18 cellular contexts compared by ENCODE assay signal in the genomic region with DNA sequence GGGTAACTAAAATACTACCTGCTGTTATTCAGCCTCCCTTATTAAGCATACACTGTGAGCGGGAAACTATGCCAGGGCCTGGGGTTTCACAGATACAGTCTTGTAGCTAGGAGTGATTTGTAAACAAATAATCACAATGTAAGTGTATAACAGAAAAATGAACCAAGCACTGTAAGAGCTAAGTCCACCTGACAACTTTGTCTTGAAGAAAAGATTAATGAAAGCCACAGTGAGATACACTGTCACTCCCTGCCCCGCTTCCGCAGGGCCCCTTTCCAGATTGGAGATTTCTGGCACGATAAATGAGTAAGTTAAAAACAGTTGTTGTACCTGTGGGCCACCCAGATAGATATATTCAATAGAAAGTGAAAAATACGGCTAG. TPM values are rescaled to one million over a fixed set of nuclear protein-coding genes. Genes with fewer than 3 reads are reported as not detected.
A peak's percentile ranks its signal among the peaks of the same experiment; 100 is the strongest.
DNase-seq lines count a peak whose midpoint lies in the region; ATAC-seq, FAIRE-seq and TF ChIP-seq lines count a peak whose summit lies in the region.
"Had no signal": no experiment of that assay in that cellular context is flagged by ENCODE, and none has a peak within 500 bp of the region (broad histone marks: within the 10 kb centered on the region; RNA-seq: fewer than 3 reads in every experiment).

No MANE protein-coding gene starts in this region.

- 31 to 32% methylated on average over 5 of the region's 5 CpGs for WGBS in pancreas, 2 donors

- H3K9me3 ChIP-seq in T-helper 17 cell (ENCODE audit: control insufficient read depth, low read length, poor library complexity, severe bottlenecking) = no peaks in the 10 kb centered on the region
- no peaks in the 10 kb centered on the region for H3K9me3 ChIP-seq in pancreas
- H3K9me3 ChIP-seq: ascending aorta, testis had no signal

- peaks cover 65% of the 10 kb centered on the region for H3K4me1 Mint-ChIP-seq in activated CD4-positive, alpha-beta T cell treated with anti-CD3 and anti-CD28 coated beads, Interleukin-2, amount 10 ng/mL, durations not matched to agents 24 days and 14 days
- H3K4me1 Mint-ChIP-seq in T-helper 17 cell = peaks cover 68% of the 10 kb centered on the region
- peaks cover 81% of the 10 kb centered on the region for H3K4me1 Mint-ChIP-seq in activated naive CD8-positive, alpha-beta T cell treated with anti-CD3 and anti-CD28 coated beads, Interleukin-2, amount 50 U/mL, for 24 hours
- peaks cover 23 to 56% of the 10 kb centered on the region in 2 donors for H3K4me1 Mint-ChIP-seq in stimulated activated naive B cell treated with anti-CD40 and anti-IgM and Interleukin-4, amounts not matched to agents 10 μg/mL and 1 μg/mL and 100 μg/mL, for 72 hours

- no peak for FAIRE-seq in pancreas (lab: Jason Lieb, UNC)
- FAIRE-seq: TTC549 had no signal

- peak overlapping the region in 1 of 4 donors; percentile 6 for H3K4me3 ChIP-seq in pancreas
- H3K4me3 ChIP-seq: ascending aorta, hepatocyte, testis had no signal

- no peaks in the 10 kb centered on the region for H3K27me3 Mint-ChIP-seq in activated CD4-positive, alpha-beta T cell treated with anti-CD3 and anti-CD28 coated beads, Interleukin-2, amount 10 ng/mL, durations not matched to agents 24 days and 14 days
- no peaks in the 10 kb centered on the region for H3K27me3 Mint-ChIP-seq in T-helper 17 cell
- H3K27me3 Mint-ChIP-seq in activated naive CD8-positive, alpha-beta T cell treated with anti-CD3 and anti-CD28 coated beads, Interleukin-2, amount 50 U/mL, for 24 hours = no peaks in the 10 kb centered on the region
- H3K27me3 Mint-ChIP-seq in stimulated activated naive B cell treated with anti-CD40 and anti-IgM and Interleukin-4, amounts not matched to agents 10 μg/mL and 1 μg/mL and 100 μg/mL, for 72 hours = no peaks in the 10 kb centered on the region
- H3K27me3 Mint-ChIP-seq: dendritic cell treated with granulocyte-macrophage colony-stimulating factor and Interleukin-4, amounts not matched to agents 40 ng/mL and 50 ng/mL, for 4 days had no signal

- ATAC-seq in T-helper 17 cell (peak; percentile 44), pancreas (peak; percentile 6 to 43 (median 38))
- ATAC-seq in activated naive CD8-positive, alpha-beta T cell treated with anti-CD3 and anti-CD28 coated beads, Interleukin-2, amount 50 U/mL, for 24 hours = no peak
- ATAC-seq in stimulated activated naive B cell treated with anti-CD40 and anti-IgM and Interleukin-4, amounts not matched to agents 10 μg/mL and 1 μg/mL and 100 μg/mL, for 72 hours (replicated peaks) = no peak
- ATAC-seq in activated CD4-positive, CD25-positive, alpha-beta regulatory T cell treated with anti-CD3 and anti-CD28 coated beads, Interleukin-2, amount 50 U/mL, for 24 hours = no peak
- ATAC-seq: left cardiac atrium had no signal

- peak overlapping the region; percentile 88 for H3K27ac Mint-ChIP-seq in activated CD4-positive, alpha-beta T cell treated with anti-CD3 and anti-CD28 coated beads, Interleukin-2, amount 10 ng/mL, durations not matched to agents 24 days and 14 days
- peak overlapping the region; percentile 99 for H3K27ac Mint-ChIP-seq in T-helper 17 cell
- peak overlapping the region; percentile 95 for H3K27ac Mint-ChIP-seq in activated naive CD8-positive, alpha-beta T cell treated with anti-CD3 and anti-CD28 coated beads, Interleukin-2, amount 50 U/mL, for 24 hours
- no peak overlapping the region for H3K27ac Mint-ChIP-seq in stimulated activated naive B cell treated with anti-CD40 and anti-IgM and Interleukin-4, amounts not matched to agents 10 μg/mL and 1 μg/mL and 100 μg/mL, for 72 hours
- H3K27ac Mint-ChIP-seq: dendritic cell treated with granulocyte-macrophage colony-stimulating factor and Interleukin-4, amounts not matched to agents 40 ng/mL and 50 ng/mL, for 4 days had no signal

- no peaks in the 10 kb centered on the region for H3K27me3 ChIP-seq in pancreas
- H3K27me3 ChIP-seq: ascending aorta, hepatocyte, testis had no signal

- DNase-seq in activated CD4-positive, alpha-beta T cell treated with anti-CD3 and anti-CD28 coated beads, Interleukin-2, amount 10 ng/mL, durations not matched to agents 24 days and 14 days = peak; percentile 76
- DNase-seq in activated CD4-positive, alpha-beta T cell treated with anti-CD3 and anti-CD28 coated beads for 4 hours = no peak
- DNase-seq in T-helper 17 cell (peak in 1 of 3 donors; percentile 31), pancreas (peak in 2 of 6 donors; percentile 44 to 61), DMS79 (lab: John Stamatoyannopoulos, UW) (no peak)
- no peak for DNase-seq in activated naive CD8-positive, alpha-beta T cell treated with anti-CD3 and anti-CD28 coated beads, Interleukin-2, amount 50 U/mL, for 24 hours
- no peak for DNase-seq in stimulated activated naive B cell treated with anti-CD40 and anti-IgM and Interleukin-4, amounts not matched to agents 10 μg/mL and 1 μg/mL and 100 μg/mL, for 72 hours
- DNase-seq: KG1, left cardiac atrium, testis had no signal

- H3K36me3 Mint-ChIP-seq in activated CD4-positive, alpha-beta T cell treated with anti-CD3 and anti-CD28 coated beads, Interleukin-2, amount 10 ng/mL, durations not matched to agents 24 days and 14 days (ENCODE audit: low read depth) = peaks cover 35% of the 10 kb centered on the region
- peaks cover 11% of the 10 kb centered on the region for H3K36me3 Mint-ChIP-seq in T-helper 17 cell (ENCODE audit: low read depth)
- peaks cover 28% of the 10 kb centered on the region for H3K36me3 Mint-ChIP-seq in activated naive CD8-positive, alpha-beta T cell treated with anti-CD3 and anti-CD28 coated beads, Interleukin-2, amount 50 U/mL, for 24 hours (ENCODE audit: low read depth)
- H3K36me3 Mint-ChIP-seq in stimulated activated naive B cell treated with anti-CD40 and anti-IgM and Interleukin-4, amounts not matched to agents 10 μg/mL and 1 μg/mL and 100 μg/mL, for 72 hours = peaks cover 13% of the 10 kb centered on the region in 2 donors

- H3K36me3 ChIP-seq in pancreas = no peaks in the 10 kb centered on the region
- H3K36me3 ChIP-seq: ascending aorta had no signal

- peaks cover 4 to 44% (median 33%) of the 10 kb centered on the region in 3 donors for H3K4me1 ChIP-seq in pancreas

- peak overlapping the region; percentile 35 to 79 (median 46) for H3K27ac ChIP-seq in pancreas
- H3K27ac ChIP-seq: ascending aorta, hepatocyte, testis had no signal

- no peaks in the 10 kb centered on the region for H3K9me3 Mint-ChIP-seq in activated CD4-positive, alpha-beta T cell treated with anti-CD3 and anti-CD28 coated beads, Interleukin-2, amount 10 ng/mL, durations not matched to agents 24 days and 14 days
- no peaks in the 10 kb centered on the region for H3K9me3 Mint-ChIP-seq in activated naive CD8-positive, alpha-beta T cell treated with anti-CD3 and anti-CD28 coated beads, Interleukin-2, amount 50 U/mL, for 24 hours
- H3K9me3 Mint-ChIP-seq in stimulated activated naive B cell treated with anti-CD40 and anti-IgM and Interleukin-4, amounts not matched to agents 10 μg/mL and 1 μg/mL and 100 μg/mL, for 72 hours = no peaks in the 10 kb centered on the region
- H3K9me3 Mint-ChIP-seq: CD14-positive monocyte; dendritic cell treated with granulocyte-macrophage colony-stimulating factor and Interleukin-4, amounts not matched to agents 40 ng/mL and 50 ng/mL, for 4 days had no signal

- intact Hi-C loops in activated CD4-positive, alpha-beta T cell treated with anti-CD3 and anti-CD28 coated beads, Interleukin-2, amount 10 ng/mL, durations not matched to agents 24 days and 14 days (cut with micrococcal nuclease) = loop anchor here (10.0 kb wide), 1 partner anchor 533 kb away; no protein-coding TSS in a partner anchor
- intact Hi-C loops in pancreas (cut with DNase I) = no loop called here

- peak overlapping the region; percentile 74 for H3K4me3 Mint-ChIP-seq in activated CD4-positive, alpha-beta T cell treated with anti-CD3 and anti-CD28 coated beads, Interleukin-2, amount 10 ng/mL, durations not matched to agents 24 days and 14 days
- H3K4me3 Mint-ChIP-seq in T-helper 17 cell = peak overlapping the region; percentile 90
- H3K4me3 Mint-ChIP-seq in activated naive CD8-positive, alpha-beta T cell treated with anti-CD3 and anti-CD28 coated beads, Interleukin-2, amount 50 U/mL, for 24 hours = peak overlapping the region; percentile 69
- H3K4me3 Mint-ChIP-seq in stimulated activated naive B cell treated with anti-CD40 and anti-IgM and Interleukin-4, amounts not matched to agents 10 μg/mL and 1 μg/mL and 100 μg/mL, for 72 hours = no peak overlapping the region
- H3K4me3 Mint-ChIP-seq: CD14-positive monocyte; dendritic cell treated with granulocyte-macrophage colony-stimulating factor and Interleukin-4, amounts not matched to agents 40 ng/mL and 50 ng/mL, for 4 days had no signal

- TF ChIP-seq CTCF in pancreas (IDR thresholded peaks at IDR 0.05) = no peak

RNA-seq across cellular contexts. Expression of gene RCAN3, which starts 4.8 kb away (rescaled TPM):
- total RNA-seq in activated CD4-positive, alpha-beta T cell treated with anti-CD3 and anti-CD28 coated beads, Interleukin-2, amount 10 ng/mL, durations not matched to agents 24 days and 14 days = 31.2 and 31.6 TPM in 2 replicates
- 100 to 1,000 TPM; 152 to 160 TPM for total RNA-seq in T-helper 17 cell
- 10 to 100 TPM; 11.5 to 14.2 (median 12.4) TPM for total RNA-seq in pancreas
- polyA plus RNA-seq in pancreas = 10 to 100 TPM in 1 of 2 donors, 1 to 10 TPM in 1; 4.0 to 11.6 TPM

RNA-seq across cellular contexts. Expression of gene NCMAP, which starts 48.5 kb away (rescaled TPM):
- not detected in 2 replicates for total RNA-seq in activated CD4-positive, alpha-beta T cell treated with anti-CD3 and anti-CD28 coated beads, Interleukin-2, amount 10 ng/mL, durations not matched to agents 24 days and 14 days
- not detected for total RNA-seq in T-helper 17 cell
- 10 to 100 TPM in 3 of 6 donors, 1 to 10 TPM in 3; 6.9 to 24.7 (median 11.8) TPM for total RNA-seq in pancreas
- 1 to 10 TPM; 6.3 to 9.7 TPM for polyA plus RNA-seq in pancreas
- total RNA-seq: A172, ascending aorta, posterior vena cava had no signal
- polyA plus RNA-seq: CD14-positive monocyte had no signal

Comparison
In these comparisons a context has a peak if more than half of its experiments do, and no peak if none do; other contexts are left out.
1. H3K4me3 Mint-ChIP-seq: peak in activated CD4-positive, alpha-beta T cell treated with anti-CD3 and anti-CD28 coated beads, Interleukin-2, amount 10 ng/mL, durations not matched to agents 24 days and 14 days (single experiment), T-helper 17 cell (single experiment) and activated naive CD8-positive, alpha-beta T cell treated with anti-CD3 and anti-CD28 coated beads, Interleukin-2, amount 50 U/mL, for 24 hours (single experiment); none in stimulated activated naive B cell treated with anti-CD40 and anti-IgM and Interleukin-4, amounts not matched to agents 10 μg/mL and 1 μg/mL and 100 μg/mL, for 72 hours (0 of 2).
2. ATAC-seq: peak in T-helper 17 cell (single experiment) and pancreas (4 of 4); none in activated naive CD8-positive, alpha-beta T cell treated with anti-CD3 and anti-CD28 coated beads, Interleukin-2, amount 50 U/mL, for 24 hours (single experiment), stimulated activated naive B cell treated with anti-CD40 and anti-IgM and Interleukin-4, amounts not matched to agents 10 μg/mL and 1 μg/mL and 100 μg/mL, for 72 hours (0 of 2) and activated CD4-positive, CD25-positive, alpha-beta regulatory T cell treated with anti-CD3 and anti-CD28 coated beads, Interleukin-2, amount 50 U/mL, for 24 hours (0 of 2).